In genomic region chr22:45304971-45305370, GRCh38 we compare ENCODE assay signal across 23 cellular contexts. TPM values are rescaled to one million over a fixed set of nuclear protein-coding genes. Genes with fewer than 3 reads are reported as not detected.
"Had no signal": no experiment of that assay in that cellular context is flagged by ENCODE, and none has a peak within 500 bp of the region (broad histone marks: within the 10 kb centered on the region; RNA-seq: fewer than 3 reads in every experiment).

No MANE protein-coding gene starts in this region.

- H3K27ac ChIP-seq: adrenal gland, esophagus squamous epithelium, neural progenitor cell, psoas muscle, right lobe of liver, stomach, upper lobe of left lung had no signal

- H3K36me3 ChIP-seq: adrenal gland, esophagus squamous epithelium, neural progenitor cell, right lobe of liver, stomach, upper lobe of left lung had no signal

- H3K27me3 ChIP-seq: adrenal gland, esophagus squamous epithelium, neural progenitor cell, right lobe of liver, stomach, upper lobe of left lung had no signal

- H3K9me3 ChIP-seq: adrenal gland, esophagus squamous epithelium, psoas muscle, right lobe of liver, stomach, upper lobe of left lung had no signal

- H3K4me3 ChIP-seq: adrenal gland, esophagus squamous epithelium, neural progenitor cell, psoas muscle, right lobe of liver, stomach, upper lobe of left lung had no signal

- DNase-seq: activated CD4-positive, alpha-beta T cell treated with anti-CD3 and anti-CD28 coated beads, Interleukin-2, amount 50 U/mL, for 1 hour; activated CD8-positive, alpha-beta memory T cell treated with anti-CD3 and anti-CD28 coated beads, Interleukin-2, amount 50 U/mL, for 4 hours; activated effector memory CD4-positive, alpha-beta T cell treated with Interleukin-2 at 50 U/mL for 16 hours; activated T-cell treated with anti-CD3 and anti-CD28 coated beads, Interleukin-2, amount 50 U/mL, for 48 hours; adrenal gland; dermis blood vessel endothelial cell; effector memory CD4-positive, alpha-beta T cell; esophagus squamous epithelium; left cardiac atrium; mesendoderm; naive thymus-derived CD4-positive, alpha-beta T cell; psoas muscle; right lobe of liver; stimulated activated CD4-positive, alpha-beta T cell treated with anti-CD3 and anti-CD28 coated beads, Interleukin-4, amount 100 ng/mL, for 24 hours; stomach; upper lobe of left lung had no signal

- H3K4me1 ChIP-seq: psoas muscle had no signal

RNA-seq across cellular contexts. Expression of gene UPK3A, which starts 20.2 kb away (rescaled TPM):
- total RNA-seq: activated naive CD4-positive, alpha-beta T cell treated with anti-CD3 and anti-CD28 coated beads, Interleukin-2, amount 50 U/mL, for 72 hours; adrenal gland; chondrocyte; dermis blood vessel endothelial cell; endothelial cell of umbilical vein; esophagus squamous epithelium; glomerular endothelial cell; osteocyte; right lobe of liver; temporal lobe had no signal
- polyA plus RNA-seq: endothelial cell of umbilical vein had no signal
